20 cellular contexts compared by ENCODE assay signal in genomic region chr1:179184403-179184802, GRCh38.
DNase-seq lines count a peak whose midpoint lies in the region; ATAC-seq and TF ChIP-seq lines count a peak whose summit lies in the region.
"Had no signal": no experiment of that assay in that cellular context is flagged by ENCODE, and none has a peak within 500 bp of the region (broad histone marks: within the 10 kb centered on the region; RNA-seq: fewer than 3 reads in every experiment).

No MANE protein-coding gene starts in this region.

- H3K4me3 ChIP-seq in HEK293 (ENCODE audit: low read depth, low read length) (no peak overlapping the region), OCI-LY3 (ENCODE audit: low read length) (0 out of 2 replicates have a peak overlapping the region, but pooled peaks have one; percentile 15)
- H3K4me3 ChIP-seq: A549; BLaER1 treated with 17β-estradiol and CSF1 and Interleukin-3, amounts not matched to agents 10 nM and 100 nM; GM23338 had no signal

- H3K27ac Mint-ChIP-seq in memory B cell: peak overlapping the region; percentile 54
- H3K27ac Mint-ChIP-seq: CD4-positive, alpha-beta T cell; GM23338 had no signal

- H2AFZ ChIP-seq in OCI-LY3 (ENCODE audit: low read depth, low read length): no peak overlapping the region
- H2AFZ ChIP-seq: GM23338 had no signal

- H3K4me1 Mint-ChIP-seq in memory B cell: peaks cover 15% of the 10 kb centered on the region
- H3K4me1 Mint-ChIP-seq: H9 had no signal

- H3K36me3 Mint-ChIP-seq in memory B cell: peaks cover 6% of the 10 kb centered on the region

- no peaks in the 10 kb centered on the region for H3K9me3 Mint-ChIP-seq in memory B cell
- H3K9me3 Mint-ChIP-seq: CD14-positive monocyte; CD4-positive, alpha-beta T cell; GM23338; H9 had no signal

- CTCF ChIA-PET in HEK293 (lab: Yijun Ruan, JAX): interaction anchor here (0.9 kb wide), 1 partner anchor 186 kb away, joined by 3 read pairs; no protein-coding TSS in a partner anchor

- peaks cover 11% of the 10 kb centered on the region; the same call in 1 of the 2 replicates for H4K20me1 ChIP-seq in OCI-LY3 (ENCODE audit: insufficient read depth, low read length)

- ATAC-seq in memory B cell (ENCODE audit: low read depth) (no peak), GM19324 (IDR thresholded peaks at IDR 0.05; ENCODE audit: low FRiP score, unreplicated experiment) (no peak)
- ATAC-seq: A549, GM23338 had no signal

- TF ChIP-seq CTCF in HEK293 (tag by site-specific recombination; IDR thresholded peaks at IDR 0.05) (no peak), OCI-LY3 (IDR thresholded peaks at IDR 0.05; ENCODE audit: low read depth, low read length) (no peak)

- no peak overlapping the region for H3K4me3 Mint-ChIP-seq in memory B cell
- H3K4me3 Mint-ChIP-seq: CD14-positive monocyte; CD4-positive, alpha-beta T cell; GM23338; H9 had no signal

- no peaks in the 10 kb centered on the region for H3K4me1 ChIP-seq in HEK293 (ENCODE audit: control insufficient read depth, insufficient read depth, low read length)
- peaks cover 15% of the 10 kb centered on the region for H3K4me1 ChIP-seq in OCI-LY3 (ENCODE audit: low read length)
- H3K4me1 ChIP-seq: BE2C, Caco-2 had no signal

- H3K4me2 ChIP-seq in OCI-LY3 (ENCODE audit: low read length): peak overlapping the region; percentile 66
- H3K4me2 ChIP-seq: A549, GM23338 had no signal

- no peak for DNase-seq in memory B cell (ENCODE audit: low spot score in 2 of 2)
- no peak for DNase-seq in NCI-H748 treated with DMSO at 0.1 percent for 48 hours (lab: John Stamatoyannopoulos, UW)
- no peak for DNase-seq in HCEC 1CT
- no peak for DNase-seq in iPS-NIHi11 (ENCODE audit: low spot score)
- DNase-seq: 8988T; ACHN; AML-193; BE2C; Caco-2; CD4-positive, alpha-beta T cell; DMS153; DND-41; H9 had no signal

- no peaks in the 10 kb centered on the region for H3K27me3 ChIP-seq in OCI-LY3 (ENCODE audit: low read depth, low read length)
- H3K27me3 ChIP-seq: BE2C; BLaER1 treated with 17β-estradiol and CSF1 and Interleukin-3, amounts not matched to agents 10 nM and 100 nM had no signal

- H3K79me2 ChIP-seq in OCI-LY3 (ENCODE audit: low read length): peaks cover 27% of the 10 kb centered on the region

- H3K27me3 Mint-ChIP-seq in memory B cell: no peaks in the 10 kb centered on the region
- H3K27me3 Mint-ChIP-seq: CD4-positive, alpha-beta T cell had no signal

- H3K36me3 ChIP-seq in HEK293 (ENCODE audit: control insufficient read depth in 2 of 2, insufficient read depth in 1 of 2, low read length in 2 of 2): no peaks in the 10 kb centered on the region; a peak in 1 of 3 replicates
- no peaks in the 10 kb centered on the region for H3K36me3 ChIP-seq in OCI-LY3 (replicated peaks; ENCODE audit: low read depth, low read length)
- H3K36me3 ChIP-seq: BE2C had no signal

- no peak overlapping the region for H3K27ac ChIP-seq in HEK293 (ENCODE audit: extremely low read depth, low read depth, low read length)
- H3K27ac ChIP-seq in OCI-LY3 (ENCODE audit: low read length): no peak overlapping the region
- H3K27ac ChIP-seq: A549; BLaER1 treated with 17β-estradiol and CSF1 and Interleukin-3, amounts not matched to agents 10 nM and 100 nM had no signal

- H3K9me3 ChIP-seq in HEK293 (ENCODE audit: control insufficient read depth, insufficient read depth, low read depth, low read length) (no peaks in the 10 kb centered on the region), OCI-LY3 (ENCODE audit: insufficient read depth, low read length) (no peaks in the 10 kb centered on the region)
- H3K9me3 ChIP-seq: A549, BE2C, Caco-2 had no signal

- H3K9ac ChIP-seq in OCI-LY3 (ENCODE audit: low read length): no peak overlapping the region
- H3K9ac ChIP-seq: BLaER1 treated with 17β-estradiol and CSF1 and Interleukin-3, amounts not matched to agents 10 nM and 100 nM had no signal

- POLR2A ChIA-PET in HEK293 (lab: Yijun Ruan, JAX): no interaction called here

TF ChIP-seq in HEK293, 187 proteins besides CTCF, POLR2A, EP300 and RAD21:
- no peak for TF ChIP-seq ZNF747 (tag by site-specific recombination; IDR thresholded peaks at IDR 0.05)
- no peak for TF ChIP-seq ZNF169 (tag by site-specific recombination; IDR thresholded peaks at IDR 0.05)
- TF ChIP-seq ZSCAN30 (tag by site-specific recombination; IDR thresholded peaks at IDR 0.05): no peak
- 0 out of 2 replicates have a peak, but pooled peaks have one; percentile 27 for TF ChIP-seq ZNF366 (tag by site-specific recombination; conservative IDR thresholded peaks at IDR 0.05)
- TF ChIP-seq ZNF776 (tag by site-specific recombination; IDR thresholded peaks at IDR 0.05; ENCODE audit: borderline replicate concordance): no peak
- no peak for TF ChIP-seq ZNF248 (tag by site-specific recombination; IDR thresholded peaks at IDR 0.05)
- no peak for TF ChIP-seq EGR2 (tag by site-specific recombination; IDR thresholded peaks at IDR 0.05; ENCODE audit: low read depth)
- no peak for TF ChIP-seq KLF9 (tag by site-specific recombination; IDR thresholded peaks at IDR 0.05; ENCODE audit: low read depth)
- TF ChIP-seq ZNF513 (tag by site-specific recombination; IDR thresholded peaks at IDR 0.05): peak; percentile 95
TF ChIP-seq in HEK293: peak in this region for 2.
